1 cellular context compared by ENCODE assay signal in genomic region chr13:51998723-51999471, GRCh38.
TF ChIP-seq lines count a peak whose summit lies in the region.

No MANE protein-coding gene starts in this region.

TF ChIP-seq in WTC11, 78 proteins besides CTCF, POLR2A, EP300 and RAD21 (continued from another document):
- TF ChIP-seq, protein P1, sequence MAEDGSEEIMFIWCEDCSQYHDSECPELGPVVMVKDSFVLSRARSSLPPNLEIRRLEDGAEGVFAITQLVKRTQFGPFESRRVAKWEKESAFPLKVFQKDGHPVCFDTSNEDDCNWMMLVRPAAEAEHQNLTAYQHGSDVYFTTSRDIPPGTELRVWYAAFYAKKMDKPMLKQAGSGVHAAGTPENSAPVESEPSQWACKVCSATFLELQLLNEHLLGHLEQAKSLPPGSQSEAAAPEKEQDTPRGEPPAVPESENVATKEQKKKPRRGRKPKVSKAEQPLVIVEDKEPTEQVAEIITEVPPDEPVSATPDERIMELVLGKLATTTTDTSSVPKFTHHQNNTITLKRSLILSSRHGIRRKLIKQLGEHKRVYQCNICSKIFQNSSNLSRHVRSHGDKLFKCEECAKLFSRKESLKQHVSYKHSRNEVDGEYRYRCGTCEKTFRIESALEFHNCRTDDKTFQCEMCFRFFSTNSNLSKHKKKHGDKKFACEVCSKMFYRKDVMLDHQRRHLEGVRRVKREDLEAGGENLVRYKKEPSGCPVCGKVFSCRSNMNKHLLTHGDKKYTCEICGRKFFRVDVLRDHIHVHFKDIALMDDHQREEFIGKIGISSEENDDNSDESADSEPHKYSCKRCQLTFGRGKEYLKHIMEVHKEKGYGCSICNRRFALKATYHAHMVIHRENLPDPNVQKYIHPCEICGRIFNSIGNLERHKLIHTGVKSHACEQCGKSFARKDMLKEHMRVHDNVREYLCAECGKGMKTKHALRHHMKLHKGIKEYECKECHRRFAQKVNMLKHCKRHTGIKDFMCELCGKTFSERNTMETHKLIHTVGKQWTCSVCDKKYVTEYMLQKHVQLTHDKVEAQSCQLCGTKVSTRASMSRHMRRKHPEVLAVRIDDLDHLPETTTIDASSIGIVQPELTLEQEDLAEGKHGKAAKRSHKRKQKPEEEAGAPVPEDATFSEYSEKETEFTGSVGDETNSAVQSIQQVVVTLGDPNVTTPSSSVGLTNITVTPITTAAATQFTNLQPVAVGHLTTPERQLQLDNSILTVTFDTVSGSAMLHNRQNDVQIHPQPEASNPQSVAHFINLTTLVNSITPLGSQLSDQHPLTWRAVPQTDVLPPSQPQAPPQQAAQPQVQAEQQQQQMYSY (CRISPR knock-in tag; IDR thresholded peaks at IDR 0.05), result no peak
- TF ChIP-seq ZNF317 (CRISPR knock-in tag; IDR thresholded peaks at IDR 0.05; ENCODE audit: borderline replicate concordance, low read depth), result no peak
- no peak for TF ChIP-seq RELA (CRISPR knock-in tag; IDR thresholded peaks at IDR 0.05; ENCODE audit: borderline replicate concordance)
- TF ChIP-seq, protein P2, sequence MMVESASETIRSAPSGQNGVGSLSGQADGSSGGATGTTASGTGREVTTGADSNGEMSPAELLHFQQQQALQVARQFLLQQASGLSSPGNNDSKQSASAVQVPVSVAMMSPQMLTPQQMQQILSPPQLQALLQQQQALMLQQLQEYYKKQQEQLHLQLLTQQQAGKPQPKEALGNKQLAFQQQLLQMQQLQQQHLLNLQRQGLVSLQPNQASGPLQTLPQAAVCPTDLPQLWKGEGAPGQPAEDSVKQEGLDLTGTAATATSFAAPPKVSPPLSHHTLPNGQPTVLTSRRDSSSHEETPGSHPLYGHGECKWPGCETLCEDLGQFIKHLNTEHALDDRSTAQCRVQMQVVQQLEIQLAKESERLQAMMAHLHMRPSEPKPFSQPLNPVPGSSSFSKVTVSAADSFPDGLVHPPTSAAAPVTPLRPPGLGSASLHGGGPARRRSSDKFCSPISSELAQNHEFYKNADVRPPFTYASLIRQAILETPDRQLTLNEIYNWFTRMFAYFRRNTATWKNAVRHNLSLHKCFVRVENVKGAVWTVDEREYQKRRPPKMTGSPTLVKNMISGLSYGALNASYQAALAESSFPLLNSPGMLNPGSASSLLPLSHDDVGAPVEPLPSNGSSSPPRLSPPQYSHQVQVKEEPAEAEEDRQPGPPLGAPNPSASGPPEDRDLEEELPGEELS (CRISPR knock-in tag; IDR thresholded peaks at IDR 0.05), result no peak
- no peak for TF ChIP-seq USF1 (CRISPR knock-in tag; IDR thresholded peaks at IDR 0.05)
- no peak for TF ChIP-seq AR (CRISPR knock-in tag; IDR thresholded peaks at IDR 0.05)
- TF ChIP-seq ZNF671 (CRISPR knock-in tag; IDR thresholded peaks at IDR 0.05), result no peak
- TF ChIP-seq ZNF532 (CRISPR knock-in tag; IDR thresholded peaks at IDR 0.05; ENCODE audit: borderline replicate concordance), result no peak
- no peak for TF ChIP-seq ZBTB21 (CRISPR knock-in tag; IDR thresholded peaks at IDR 0.05; ENCODE audit: borderline replicate concordance)
